ENCODE assay signal across 35 cellular contexts in the genomic region with DNA sequence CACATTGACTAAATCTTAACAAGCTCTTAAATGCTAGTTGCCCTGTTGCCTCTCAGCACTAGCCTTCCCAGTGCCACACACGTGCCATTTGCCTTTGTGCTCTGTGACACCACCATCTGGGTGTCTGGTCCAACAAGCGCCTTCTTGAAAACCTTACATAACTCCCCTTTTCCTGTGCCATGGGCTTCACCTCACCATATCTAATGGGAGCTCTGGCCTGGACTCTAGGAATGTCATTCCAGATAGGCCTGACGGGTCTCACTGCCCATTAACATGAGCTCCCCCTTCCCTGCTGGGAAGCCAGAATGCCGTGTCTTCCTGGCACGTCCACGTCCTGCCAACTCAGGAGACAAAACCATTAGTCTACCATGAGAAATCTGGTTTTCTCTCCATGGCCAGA. TPM values are rescaled to one million over a fixed set of nuclear protein-coding genes. Genes with fewer than 3 reads are reported as not detected.
"Had no signal": no experiment of that assay in that cellular context is flagged by ENCODE, and none has a peak within 500 bp of the region (broad histone marks: within the 10 kb centered on the region; RNA-seq: fewer than 3 reads in every experiment).

No MANE protein-coding gene starts in this region.

- ATAC-seq: activated naive CD4-positive, alpha-beta T cell treated with anti-CD3 and anti-CD28 coated beads, Interleukin-2, amount 50 U/mL, for 72 hours; activated naive CD8-positive, alpha-beta T cell treated with anti-CD3 and anti-CD28 coated beads, Interleukin-2, amount 50 U/mL, for 24 hours; activated T-cell treated with anti-CD3 and anti-CD28 coated beads, Interleukin-2, amount 50 U/mL, for 4 hours; activated T-cell treated with anti-CD3 and anti-CD28 coated beads, Interleukin-2, amount 50 U/mL, for 72 hours; activated T-helper 17 cell treated with anti-CD3 and anti-CD28 coated beads, Interleukin-2, amount 50 U/mL, for 72 hours; body of pancreas had no signal

- H3K27me3 ChIP-seq: adrenal gland, ascending aorta, body of pancreas, brain microvascular endothelial cell, breast epithelium had no signal

- H3K36me3 ChIP-seq: adrenal gland, ascending aorta, brain microvascular endothelial cell, breast epithelium, cardiac muscle cell had no signal

- H3K27ac ChIP-seq: adrenal gland, ascending aorta, body of pancreas, brain microvascular endothelial cell, breast epithelium, cardiac muscle cell had no signal

- H3K4me1 ChIP-seq: adrenal gland, ascending aorta, body of pancreas, breast epithelium had no signal

- DNase-seq: activated effector memory CD4-positive, alpha-beta T cell treated with anti-CD3 and anti-CD28 coated beads, Interleukin-2, amount 50 U/mL, for 16 hours; activated effector memory CD4-positive, alpha-beta T cell treated with Interleukin-2 at 50 U/mL for 16 hours; activated gamma-delta T cell; activated gamma-delta T cell treated with Interleukin-2 at 50 U/mL for 16 hours; activated naive CD4-positive, alpha-beta T cell; activated naive CD4-positive, alpha-beta T cell treated with anti-CD3 and anti-CD28 coated beads for 36 hours; activated naive CD4-positive, alpha-beta T cell treated with anti-CD3 and anti-CD28 coated beads, Interleukin-2, amount 10 ng/mL, durations not matched to agents 7 days and 5 days; activated naive CD4-positive, alpha-beta T cell treated with anti-CD3 and anti-CD28 coated beads, Interleukin-2, amount 50 U/mL, for 16 hours; activated naive CD4-positive, alpha-beta T cell treated with Interleukin-2 at 50 U/mL for 16 hours; activated naive CD8-positive, alpha-beta T cell treated with anti-CD3 and anti-CD28 coated beads for 36 hours; activated naive CD8-positive, alpha-beta T cell treated with anti-CD3 and anti-CD28 coated beads, Interleukin-2, amount 10 ng/mL, durations not matched to agents 7 days and 5 days; activated naive CD8-positive, alpha-beta T cell treated with anti-CD3 and anti-CD28 coated beads, Interleukin-2, amount 50 U/mL, for 24 hours; activated T-cell treated with anti-CD3 and anti-CD28 coated beads for 4 hours; activated T-cell treated with anti-CD3 and anti-CD28 coated beads, Interleukin-2, amount 50 U/mL, for 1 hour; activated T-cell treated with anti-CD3 and anti-CD28 coated beads, Interleukin-2, amount 50 U/mL, for 24 hours; activated T-cell treated with anti-CD3 and anti-CD28 coated beads, Interleukin-2, amount 50 U/mL, for 4 hours; activated T-cell treated with anti-CD3 and anti-CD28 coated beads, Interleukin-2, amount 50 U/mL, for 48 hours; activated T-cell treated with anti-CD3 and anti-CD28 coated beads, Interleukin-2, amount 50 U/mL, for 72 hours; adrenal gland; amniotic stem cell; amygdala; anterior cingulate cortex; aorta; body of pancreas; brain microvascular endothelial cell; caudate nucleus; central memory CD4-positive, alpha-beta T cell; cerebellar nuclear complex had no signal

- H3K4me3 ChIP-seq: adrenal gland, ascending aorta, body of pancreas, breast epithelium, cardiac muscle cell had no signal

- H3K9me3 ChIP-seq: adrenal gland, ascending aorta, body of pancreas, breast epithelium had no signal

RNA-seq across cellular contexts. Expression of a gene that starts 24.4 kb away (rescaled TPM):
- total RNA-seq: activated naive CD4-positive, alpha-beta T cell treated with anti-CD3 and anti-CD28 coated beads for 36 hours; activated naive CD4-positive, alpha-beta T cell treated with anti-CD3 and anti-CD28 coated beads, Interleukin-2, amount 50 U/mL, for 72 hours; activated naive CD8-positive, alpha-beta T cell treated with anti-CD3 and anti-CD28 coated beads for 36 hours; activated naive CD8-positive, alpha-beta T cell treated with anti-CD3 and anti-CD28 coated beads, Interleukin-2, amount 10 ng/mL, durations not matched to agents 7 days and 5 days; activated T-cell treated with anti-CD3 and anti-CD28 coated beads, Interleukin-2, amount 50 U/mL, for 4 hours; activated T-cell treated with anti-CD3 and anti-CD28 coated beads, Interleukin-2, amount 50 U/mL, for 72 hours; activated T-helper 1 cell treated with anti-CD3 and anti-CD28 coated beads, Interleukin-12 subunit alpha, Interleukin-12 subunit beta, Interleukin-2, Interleukin-4 antibody, amounts not matched to agents 30 ng/mL and 10 ng/mL and 1 ng/mL, durations not matched to agents 14 hours and 24 hours and 36 hours; activated T-helper 17 cell treated with anti-CD3 and anti-CD28 coated beads, Interleukin-2, amount 50 U/mL, for 72 hours; activated T-helper 2 cell treated with anti-CD3 and anti-CD28 coated beads, Interferon-gamma antibody, Interleukin-2, Interleukin-4, amounts not matched to agents 10 μg/mL and 5 μg/mL and 100 μg/mL, durations not matched to agents 14 hours and 24 hours and 36 hours had no signal
